In genomic region chr9:129456549-129457324, GRCh38 we compare ENCODE assay signal across 27 cellular contexts.
DNase-seq lines count a peak whose midpoint lies in the region; ATAC-seq, FAIRE-seq and TF ChIP-seq lines count a peak whose summit lies in the region.
"Had no signal": no experiment of that assay in that cellular context is flagged by ENCODE, and none has a peak within 500 bp of the region (broad histone marks: within the 10 kb centered on the region; RNA-seq: fewer than 3 reads in every experiment).

No MANE protein-coding gene starts in this region.

- CTCF ChIA-PET in activated CD4-positive, alpha-beta memory T cell treated with anti-CD3 and anti-CD28 coated beads for 36 hours (lab: Charles Lee) = interaction anchor here (1.0 kb wide), 1 partner anchor 283 kb away, joined by 4 read pairs; no protein-coding TSS in a partner anchor
- CTCF ChIA-PET in activated CD4-positive, alpha-beta memory T cell treated with anti-CD3 and anti-CD28 coated beads, Interleukin-2, amount 10 ng/mL, durations not matched to agents 7 days and 5 days (lab: Charles Lee) = no interaction called here
- CTCF ChIA-PET in activated CD8-positive, alpha-beta T cell treated with anti-CD3 and anti-CD28 coated beads for 36 hours (lab: Charles Lee) = no interaction called here

- peaks cover 4% of the 10 kb centered on the region for H3K9me3 Mint-ChIP-seq in activated CD4-positive, alpha-beta memory T cell treated with anti-CD3 and anti-CD28 coated beads for 36 hours
- H3K9me3 Mint-ChIP-seq in activated CD4-positive, alpha-beta memory T cell treated with anti-CD3 and anti-CD28 coated beads, Interleukin-2, amount 10 ng/mL, durations not matched to agents 7 days and 5 days = no peaks in the 10 kb centered on the region
- H3K9me3 Mint-ChIP-seq in activated CD8-positive, alpha-beta T cell treated with anti-CD3 and anti-CD28 coated beads for 36 hours = no peaks in the 10 kb centered on the region
- peaks cover 0 to 2% (median 0%) of the 10 kb centered on the region in 6 donors for H3K9me3 Mint-ChIP-seq in immature natural killer cell
- peaks cover 11% of the 10 kb centered on the region for H3K9me3 Mint-ChIP-seq in stimulated activated memory B cell treated with anti-CD40 and anti-IgM and Interleukin-4, amounts not matched to agents 10 μg/mL and 1 μg/mL and 100 μg/mL, for 72 hours

- no peaks in the 10 kb centered on the region for H3K27me3 ChIP-seq in pancreas
- H3K27me3 ChIP-seq: gastrocnemius medialis, uterus had no signal

- no peaks in the 10 kb centered on the region for H3K36me3 Mint-ChIP-seq in activated CD4-positive, alpha-beta memory T cell treated with anti-CD3 and anti-CD28 coated beads for 36 hours
- H3K36me3 Mint-ChIP-seq in activated CD4-positive, alpha-beta memory T cell treated with anti-CD3 and anti-CD28 coated beads, Interleukin-2, amount 10 ng/mL, durations not matched to agents 7 days and 5 days (ENCODE audit: low read depth) = no peaks in the 10 kb centered on the region
- H3K36me3 Mint-ChIP-seq in activated CD8-positive, alpha-beta T cell treated with anti-CD3 and anti-CD28 coated beads for 36 hours (ENCODE audit: low read depth) = no peaks in the 10 kb centered on the region
- no peaks in the 10 kb centered on the region for H3K36me3 Mint-ChIP-seq in immature natural killer cell
- H3K36me3 Mint-ChIP-seq in stimulated activated memory B cell treated with anti-CD40 and anti-IgM and Interleukin-4, amounts not matched to agents 10 μg/mL and 1 μg/mL and 100 μg/mL, for 72 hours = no peaks in the 10 kb centered on the region

- peaks cover 41% of the 10 kb centered on the region for H3K4me1 Mint-ChIP-seq in activated CD4-positive, alpha-beta memory T cell treated with anti-CD3 and anti-CD28 coated beads for 36 hours (ENCODE audit: low read depth)
- H3K4me1 Mint-ChIP-seq in activated CD4-positive, alpha-beta memory T cell treated with anti-CD3 and anti-CD28 coated beads, Interleukin-2, amount 10 ng/mL, durations not matched to agents 7 days and 5 days = peaks cover 41% of the 10 kb centered on the region
- H3K4me1 Mint-ChIP-seq in activated CD8-positive, alpha-beta T cell treated with anti-CD3 and anti-CD28 coated beads for 36 hours (ENCODE audit: low read depth) = peaks cover 41% of the 10 kb centered on the region
- H3K4me1 Mint-ChIP-seq in immature natural killer cell = peaks cover 42 to 53% of the 10 kb centered on the region in 2 donors
- H3K4me1 Mint-ChIP-seq in stimulated activated memory B cell treated with anti-CD40 and anti-IgM and Interleukin-4, amounts not matched to agents 10 μg/mL and 1 μg/mL and 100 μg/mL, for 72 hours = peaks cover 21% of the 10 kb centered on the region

- FAIRE-seq in pancreas (lab: Jason Lieb, UNC) = no peak
- FAIRE-seq: A549, GM12878, HepG2 had no signal

- WGBS in pancreas, 2 donors = 82 to 89% methylated on average over 3 of the region's 3 CpGs

- H3K4me3 ChIP-seq in pancreas = no peak overlapping the region
- H3K4me3 ChIP-seq: A549, coronary artery, gastrocnemius medialis, GM12878, left ventricle myocardium inferior, psoas muscle, uterus had no signal

- intact Hi-C loops in activated CD4-positive, alpha-beta memory T cell treated with anti-CD3 and anti-CD28 coated beads for 36 hours (cut with micrococcal nuclease) = no loop called here
- intact Hi-C loops in activated CD8-positive, alpha-beta T cell treated with anti-CD3 and anti-CD28 coated beads for 36 hours (cut with micrococcal nuclease) = no loop called here
- intact Hi-C loops in pancreas (cut with DNase I) = no loop called here

- POLR2A ChIA-PET in activated CD4-positive, alpha-beta memory T cell treated with anti-CD3 and anti-CD28 coated beads for 36 hours (lab: Charles Lee) = no interaction called here
- POLR2A ChIA-PET in activated CD4-positive, alpha-beta memory T cell treated with anti-CD3 and anti-CD28 coated beads, Interleukin-2, amount 10 ng/mL, durations not matched to agents 7 days and 5 days (lab: Charles Lee) = interaction anchor here (0.7 kb wide), 1 partner anchor 32 kb away, joined by 3 read pairs; no protein-coding TSS in a partner anchor
- POLR2A ChIA-PET in activated CD8-positive, alpha-beta T cell treated with anti-CD3 and anti-CD28 coated beads for 36 hours (lab: Charles Lee) = no interaction called here

- no peak for TF ChIP-seq CTCF in activated CD8-positive, alpha-beta T cell treated with anti-CD3 and anti-CD28 coated beads for 36 hours (IDR thresholded peaks at IDR 0.05)
- TF ChIP-seq CTCF in pancreas (IDR thresholded peaks at IDR 0.05) = no peak

- ATAC-seq in activated CD8-positive, alpha-beta T cell treated with anti-CD3 and anti-CD28 coated beads for 36 hours = no peak
- ATAC-seq in stimulated activated memory B cell treated with anti-CD40 and anti-IgM and Interleukin-4, amounts not matched to agents 10 μg/mL and 1 μg/mL and 100 μg/mL, for 72 hours = no peak
- no peak for ATAC-seq in pancreas
- ATAC-seq in HG02610 (IDR thresholded peaks at IDR 0.05; ENCODE audit: unreplicated experiment) = no peak
- ATAC-seq: A549, gastrocnemius medialis, GM12878, HepG2, psoas muscle had no signal

- H3K9me3 ChIP-seq in pancreas = no peaks in the 10 kb centered on the region
- H3K9me3 ChIP-seq: A549, gastrocnemius medialis, left ventricle myocardium inferior, psoas muscle, uterus had no signal

- peaks cover 17 to 25% (median 25%) of the 10 kb centered on the region in 3 donors for H3K4me1 ChIP-seq in pancreas

- peak overlapping the region; percentile 0 for H3K27ac Mint-ChIP-seq in activated CD4-positive, alpha-beta memory T cell treated with anti-CD3 and anti-CD28 coated beads for 36 hours
- no peak overlapping the region for H3K27ac Mint-ChIP-seq in activated CD4-positive, alpha-beta memory T cell treated with anti-CD3 and anti-CD28 coated beads, Interleukin-2, amount 10 ng/mL, durations not matched to agents 7 days and 5 days
- H3K27ac Mint-ChIP-seq in activated CD8-positive, alpha-beta T cell treated with anti-CD3 and anti-CD28 coated beads for 36 hours = peak overlapping the region; percentile 5
- H3K27ac Mint-ChIP-seq in immature natural killer cell = peak overlapping the region; percentile 19 to 97 (median 93)
- peak overlapping the region; percentile 90 for H3K27ac Mint-ChIP-seq in stimulated activated memory B cell treated with anti-CD40 and anti-IgM and Interleukin-4, amounts not matched to agents 10 μg/mL and 1 μg/mL and 100 μg/mL, for 72 hours

- DNase-seq in activated CD4-positive, alpha-beta memory T cell treated with anti-CD3 and anti-CD28 coated beads for 36 hours = no peak
- DNase-seq in activated CD4-positive, alpha-beta memory T cell treated with anti-CD3 and anti-CD28 coated beads, Interleukin-2, amount 10 ng/mL, durations not matched to agents 7 days and 5 days = no peak
- DNase-seq in activated CD8-positive, alpha-beta T cell treated with anti-CD3 and anti-CD28 coated beads for 36 hours = no peak
- DNase-seq in immature natural killer cell (no peak), pancreas (no peak), NCI-H2171 treated with DMSO at 0.1 percent for 48 hours (lab: John Stamatoyannopoulos, UW) (no peak)
- DNase-seq: activated CD4-positive, alpha-beta T cell treated with anti-CD3 and anti-CD28 coated beads, Interleukin-2, amount 50 U/mL, for 4 hours; Calu3; gastrocnemius medialis; H7; hypothalamus; left ventricle myocardium inferior; midbrain; NCI-H1092; NCI-H187 treated with DMSO at 0.1 percent for 48 hours; NCI-H526 treated with DMSO at 0.1 percent for 48 hours; psoas muscle; RPMI8226; substantia nigra; uterus; WERI-Rb-1 had no signal

- no peak overlapping the region for H3K27ac ChIP-seq in pancreas
- H3K27ac ChIP-seq: coronary artery, gastrocnemius medialis, left ventricle myocardium inferior, psoas muscle had no signal

- no peaks in the 10 kb centered on the region for H3K27me3 Mint-ChIP-seq in activated CD4-positive, alpha-beta memory T cell treated with anti-CD3 and anti-CD28 coated beads for 36 hours
- peaks cover 19% of the 10 kb centered on the region for H3K27me3 Mint-ChIP-seq in activated CD4-positive, alpha-beta memory T cell treated with anti-CD3 and anti-CD28 coated beads, Interleukin-2, amount 10 ng/mL, durations not matched to agents 7 days and 5 days
- H3K27me3 Mint-ChIP-seq in activated CD8-positive, alpha-beta T cell treated with anti-CD3 and anti-CD28 coated beads for 36 hours = no peaks in the 10 kb centered on the region
- peaks cover 24 to 33% (median 24%) of the 10 kb centered on the region in 3 donors for H3K27me3 Mint-ChIP-seq in immature natural killer cell (ENCODE audit: low read depth in 3 of 3)
- peaks cover 32% of the 10 kb centered on the region for H3K27me3 Mint-ChIP-seq in stimulated activated memory B cell treated with anti-CD40 and anti-IgM and Interleukin-4, amounts not matched to agents 10 μg/mL and 1 μg/mL and 100 μg/mL, for 72 hours

- H3K36me3 ChIP-seq in pancreas = no peaks in the 10 kb centered on the region
- H3K36me3 ChIP-seq: gastrocnemius medialis, left ventricle myocardium inferior, uterus, WERI-Rb-1 had no signal

- H3K4me3 Mint-ChIP-seq in activated CD4-positive, alpha-beta memory T cell treated with anti-CD3 and anti-CD28 coated beads for 36 hours = no peak overlapping the region
- H3K4me3 Mint-ChIP-seq in activated CD4-positive, alpha-beta memory T cell treated with anti-CD3 and anti-CD28 coated beads, Interleukin-2, amount 10 ng/mL, durations not matched to agents 7 days and 5 days = no peak overlapping the region
- no peak overlapping the region for H3K4me3 Mint-ChIP-seq in activated CD8-positive, alpha-beta T cell treated with anti-CD3 and anti-CD28 coated beads for 36 hours
- H3K4me3 Mint-ChIP-seq in immature natural killer cell = peak overlapping the region in 3 of 5 donors; percentile 12 to 77 (median 42)
- H3K4me3 Mint-ChIP-seq in stimulated activated memory B cell treated with anti-CD40 and anti-IgM and Interleukin-4, amounts not matched to agents 10 μg/mL and 1 μg/mL and 100 μg/mL, for 72 hours = no peak overlapping the region

Comparison
In these comparisons a context has a peak if more than half of its experiments do, and no peak if none do; other contexts are left out.
1. H3K4me3 Mint-ChIP-seq: peak in immature natural killer cell (3 of 5); none in activated CD4-positive, alpha-beta memory T cell treated with anti-CD3 and anti-CD28 coated beads for 36 hours (single experiment), activated CD4-positive, alpha-beta memory T cell treated with anti-CD3 and anti-CD28 coated beads, Interleukin-2, amount 10 ng/mL, durations not matched to agents 7 days and 5 days (single experiment), activated CD8-positive, alpha-beta T cell treated with anti-CD3 and anti-CD28 coated beads for 36 hours (single experiment) and stimulated activated memory B cell treated with anti-CD40 and anti-IgM and Interleukin-4, amounts not matched to agents 10 μg/mL and 1 μg/mL and 100 μg/mL, for 72 hours (single experiment).